12 cellular contexts compared by ENCODE assay signal in genomic region chr3:13277860-13278531, GRCh38.
DNase-seq lines count a peak whose midpoint lies in the region; ATAC-seq and TF ChIP-seq lines count a peak whose summit lies in the region.
"Had no signal": no experiment of that assay in that cellular context is flagged by ENCODE, and none has a peak within 500 bp of the region (broad histone marks: within the 10 kb centered on the region; RNA-seq: fewer than 3 reads in every experiment).

No MANE protein-coding gene starts in this region.

- no peak overlapping the region for H3K27ac Mint-ChIP-seq in stimulated activated naive CD8-positive, alpha-beta T cell treated with anti-CD3 and anti-CD28 coated beads, Interleukin-15, amount 100 ng/mL, for 72 hours
- H3K27ac Mint-ChIP-seq: CD8-positive, alpha-beta T cell had no signal

- no peak overlapping the region for H2AFZ ChIP-seq in Karpas-422 (ENCODE audit: low read length)

- H3K9me3 ChIP-seq in mesodermal cell (ENCODE audit: control insufficient read depth, low read length) (no peaks in the 10 kb centered on the region), Karpas-422 (ENCODE audit: low read length) (no peaks in the 10 kb centered on the region)
- H3K9me3 ChIP-seq: HAP-1 had no signal

- peaks cover 57% of the 10 kb centered on the region for H3K27me3 Mint-ChIP-seq in stimulated activated naive CD8-positive, alpha-beta T cell treated with anti-CD3 and anti-CD28 coated beads, Interleukin-15, amount 100 ng/mL, for 72 hours

- in situ Hi-C loops in brain microvascular endothelial cell (cut with HindIII; ENCODE audit: low pct_ligation_motif_present, low sequenced_read_pairs): no loop called here

- H3K27me3 ChIP-seq in brain microvascular endothelial cell (replicated peaks): peaks cover 16% of the 10 kb centered on the region
- no peaks in the 10 kb centered on the region for H3K27me3 ChIP-seq in Karpas-422 (ENCODE audit: low read length)

- H3K4me1 ChIP-seq in mesodermal cell (ENCODE audit: control insufficient read depth, insufficient read depth, low read length, poor library complexity, severe bottlenecking) (peaks cover 34% of the 10 kb centered on the region), Karpas-422 (ENCODE audit: low read length) (peaks cover 13% of the 10 kb centered on the region)

- H3K4me3 ChIP-seq in brain microvascular endothelial cell (ENCODE audit: low read depth, low read length): no peak overlapping the region
- H3K4me3 ChIP-seq in mesodermal cell (ENCODE audit: extremely low read depth, insufficient read depth, low read length, poor library complexity, severe bottlenecking): no peak overlapping the region
- H3K4me3 ChIP-seq in Karpas-422 (ENCODE audit: low read length): no peak overlapping the region
- H3K4me3 ChIP-seq: HAP-1 had no signal

- no peak for TF ChIP-seq CTCF in brain microvascular endothelial cell (IDR thresholded peaks at IDR 0.05; ENCODE audit: low read depth, low read length, missing control alignments)

- WGBS in mesodermal cell (ENCODE audit: insufficient coverage in 2 of 2), 2 experiments: 42 to 64% methylated on average over 11 to 13 of the region's 17 CpGs

- no peak overlapping the region for H3K4me3 Mint-ChIP-seq in stimulated activated naive CD8-positive, alpha-beta T cell treated with anti-CD3 and anti-CD28 coated beads, Interleukin-15, amount 100 ng/mL, for 72 hours
- H3K4me3 Mint-ChIP-seq: CD8-positive, alpha-beta T cell had no signal

- no peak overlapping the region for H3K9ac ChIP-seq in Karpas-422 (ENCODE audit: low read length)

- H3K9me2 ChIP-seq in Karpas-422 (replicated peaks; ENCODE audit: insufficient read depth, low read length): no peaks in the 10 kb centered on the region

- peaks cover 22% of the 10 kb centered on the region for H3K4me1 Mint-ChIP-seq in stimulated activated naive CD8-positive, alpha-beta T cell treated with anti-CD3 and anti-CD28 coated beads, Interleukin-15, amount 100 ng/mL, for 72 hours

- ATAC-seq in stimulated activated naive CD8-positive, alpha-beta T cell treated with anti-CD3 and anti-CD28 coated beads, Interleukin-15, Interleukin-2, amounts not matched to agents 100 U/mL and 50 U/mL, for 24 hours: no peak
- no peak for ATAC-seq in stimulated activated naive CD8-positive, alpha-beta T cell treated with anti-CD3 and anti-CD28 coated beads, Interleukin-15, amount 100 ng/mL, for 72 hours
- ATAC-seq in HG03378 (IDR thresholded peaks at IDR 0.05; ENCODE audit: unreplicated experiment): no peak
- ATAC-seq: CD8-positive, alpha-beta T cell had no signal

- H3K79me2 ChIP-seq in Karpas-422 (ENCODE audit: low read length): peaks cover 3% of the 10 kb centered on the region; the same call in 1 of the 2 replicates

- no peaks in the 10 kb centered on the region for H3K9me3 Mint-ChIP-seq in stimulated activated naive CD8-positive, alpha-beta T cell treated with anti-CD3 and anti-CD28 coated beads, Interleukin-15, amount 100 ng/mL, for 72 hours
- H3K9me3 Mint-ChIP-seq: CD8-positive, alpha-beta T cell had no signal

- no peak overlapping the region for H3K27ac ChIP-seq in brain microvascular endothelial cell
- H3K27ac ChIP-seq in mesodermal cell (ENCODE audit: low read depth, low read length, severe bottlenecking): peak overlapping the region; percentile 86
- H3K27ac ChIP-seq in Karpas-422 (ENCODE audit: low read length): no peak overlapping the region

- DNase-seq in stimulated activated naive CD8-positive, alpha-beta T cell treated with anti-CD3 and anti-CD28 coated beads, Interleukin-15, Interleukin-2, amounts not matched to agents 100 U/mL and 50 U/mL, for 24 hours: peak; percentile 23
- DNase-seq in stimulated activated naive CD8-positive, alpha-beta T cell treated with anti-CD3 and anti-CD28 coated beads, Interleukin-15, amount 100 ng/mL, for 72 hours: no peak
- peak; percentile 36 for DNase-seq in brain microvascular endothelial cell
- no peak for DNase-seq in Karpas-422
- no peak for DNase-seq in medulla oblongata (ENCODE audit: extremely low spot score)
- DNase-seq in NCI-H748 treated with DMSO at 0.1 percent for 48 hours (lab: John Stamatoyannopoulos, UW): no peak
- DNase-seq: activated gamma-delta T cell; CD8-positive, alpha-beta T cell; NCI-H510A had no signal

- H3K36me3 ChIP-seq in brain microvascular endothelial cell (replicated peaks): no peaks in the 10 kb centered on the region
- no peaks in the 10 kb centered on the region for H3K36me3 ChIP-seq in mesodermal cell (ENCODE audit: control insufficient read depth, insufficient read depth, low read length)
- peaks cover 4% of the 10 kb centered on the region; the same call in 1 of the 2 replicates for H3K36me3 ChIP-seq in Karpas-422 (ENCODE audit: insufficient read depth, low read length)
- H3K36me3 ChIP-seq: HAP-1 had no signal

- H3K4me2 ChIP-seq in Karpas-422 (ENCODE audit: low read depth, low read length, poor library complexity, severe bottlenecking): no peak overlapping the region

- H4K20me1 ChIP-seq in Karpas-422 (ENCODE audit: insufficient read depth, low read depth, low read length): peaks cover 12% of the 10 kb centered on the region; the same call in 1 of the 2 replicates

Comparison
In these comparisons a context has a peak if more than half of its experiments do, and no peak if none do; other contexts are left out.
1. DNase-seq: peak in stimulated activated naive CD8-positive, alpha-beta T cell treated with anti-CD3 and anti-CD28 coated beads, Interleukin-15, Interleukin-2, amounts not matched to agents 100 U/mL and 50 U/mL, for 24 hours (single experiment) and brain microvascular endothelial cell (single experiment); none in stimulated activated naive CD8-positive, alpha-beta T cell treated with anti-CD3 and anti-CD28 coated beads, Interleukin-15, amount 100 ng/mL, for 72 hours (0 of 2), Karpas-422 (single experiment), medulla oblongata (single experiment) and NCI-H748 treated with DMSO at 0.1 percent for 48 hours (single experiment).